In the genomic region with DNA sequence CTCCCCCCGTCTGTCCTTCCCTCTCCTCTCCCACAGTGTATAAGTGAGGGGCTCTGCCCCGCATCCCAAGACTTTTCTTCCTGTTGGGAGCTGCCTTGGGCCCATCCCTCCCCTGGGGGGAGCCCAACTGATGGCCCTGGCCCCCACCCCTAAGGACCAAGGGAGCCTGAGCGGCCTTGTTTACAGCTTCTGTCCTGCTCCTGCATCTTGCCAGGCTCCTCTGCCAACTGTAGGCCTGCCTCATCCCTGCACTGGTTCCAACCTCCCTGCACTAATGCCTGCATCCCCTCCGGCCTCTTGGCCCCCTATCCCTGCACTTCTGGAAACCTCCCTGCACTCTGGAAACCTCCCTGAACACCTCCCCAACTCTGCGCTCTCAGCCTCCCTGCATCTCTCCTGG, we compare ENCODE assay signal across 1 cellular context.
TF ChIP-seq lines count a peak whose summit lies in the region.

No MANE protein-coding gene starts in this region.

TF ChIP-seq in IMR-90, 13 proteins besides CTCF, POLR2A, EP300 and RAD21:
- no peak for TF ChIP-seq CHD1 (IDR thresholded peaks at IDR 0.05; ENCODE audit: low read depth, low read length)
- TF ChIP-seq MXI1 (IDR thresholded peaks at IDR 0.05; ENCODE audit: borderline replicate concordance, low read depth, low read length) = no peak
- TF ChIP-seq SMC3 (IDR thresholded peaks at IDR 0.05; ENCODE audit: low read depth, low read length) = no peak
- no peak for TF ChIP-seq RCOR1 (IDR thresholded peaks at IDR 0.05; ENCODE audit: insufficient replicate concordance, low read length)
- TF ChIP-seq, protein P1, sequence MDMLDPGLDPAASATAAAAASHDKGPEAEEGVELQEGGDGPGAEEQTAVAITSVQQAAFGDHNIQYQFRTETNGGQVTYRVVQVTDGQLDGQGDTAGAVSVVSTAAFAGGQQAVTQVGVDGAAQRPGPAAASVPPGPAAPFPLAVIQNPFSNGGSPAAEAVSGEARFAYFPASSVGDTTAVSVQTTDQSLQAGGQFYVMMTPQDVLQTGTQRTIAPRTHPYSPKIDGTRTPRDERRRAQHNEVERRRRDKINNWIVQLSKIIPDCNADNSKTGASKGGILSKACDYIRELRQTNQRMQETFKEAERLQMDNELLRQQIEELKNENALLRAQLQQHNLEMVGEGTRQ (IDR thresholded peaks at IDR 0.05; ENCODE audit: low read depth, low read length) = no peak
- TF ChIP-seq CEBPB (IDR thresholded peaks at IDR 0.05; ENCODE audit: low read depth, low read length) = no peak
- TF ChIP-seq FOS (IDR thresholded peaks at IDR 0.05; ENCODE audit: low read depth, low read length) = no peak
- no peak for TF ChIP-seq RFX5 (IDR thresholded peaks at IDR 0.05; ENCODE audit: low read depth, low read length)
- TF ChIP-seq BHLHE40 (IDR thresholded peaks at IDR 0.05; ENCODE audit: low read depth, low read length) = no peak
- no peak for TF ChIP-seq MAZ (IDR thresholded peaks at IDR 0.05; ENCODE audit: borderline replicate concordance, low read depth, low read length)
- no peak for TF ChIP-seq MAFK (IDR thresholded peaks at IDR 0.05; ENCODE audit: low read depth, low read length)
- no peak for TF ChIP-seq NFE2L2 (IDR thresholded peaks at IDR 0.05; ENCODE audit: low read depth, low read length)
- TF ChIP-seq, protein P2, sequence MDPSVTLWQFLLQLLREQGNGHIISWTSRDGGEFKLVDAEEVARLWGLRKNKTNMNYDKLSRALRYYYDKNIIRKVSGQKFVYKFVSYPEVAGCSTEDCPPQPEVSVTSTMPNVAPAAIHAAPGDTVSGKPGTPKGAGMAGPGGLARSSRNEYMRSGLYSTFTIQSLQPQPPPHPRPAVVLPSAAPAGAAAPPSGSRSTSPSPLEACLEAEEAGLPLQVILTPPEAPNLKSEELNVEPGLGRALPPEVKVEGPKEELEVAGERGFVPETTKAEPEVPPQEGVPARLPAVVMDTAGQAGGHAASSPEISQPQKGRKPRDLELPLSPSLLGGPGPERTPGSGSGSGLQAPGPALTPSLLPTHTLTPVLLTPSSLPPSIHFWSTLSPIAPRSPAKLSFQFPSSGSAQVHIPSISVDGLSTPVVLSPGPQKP (IDR thresholded peaks at IDR 0.05; ENCODE audit: borderline replicate concordance, low read depth, low read length) = no peak
TF ChIP-seq in IMR-90: peak in this region for 0.
